Comparison of ENCODE assay signal across 8 cellular contexts in genomic region chr1:234998174-234998741, GRCh38.
DNase-seq lines count a peak whose midpoint lies in the region; TF ChIP-seq lines count a peak whose summit lies in the region.

No MANE protein-coding gene starts in this region.

- TF ChIP-seq CTCF in liver (IDR thresholded peaks at IDR 0.05; ENCODE audit: low read depth, low read length, missing input control) = no peak

- DNase-seq in LHCN-M2 (ENCODE audit: low read depth) (peak; percentile 60), 8988T (no peak), NCI-H1436 treated with DMSO at 0.1 percent for 48 hours (lab: John Stamatoyannopoulos, UW) (no peak), amniotic stem cell (lab: John Stamatoyannopoulos, UW) (no peak)
- DNase-seq in effector memory CD4-positive, alpha-beta T cell = no peak

- 81% methylated on average over 13 of the region's 13 CpGs for WGBS in liver

- no peak overlapping the region for H3K4me3 ChIP-seq in liver (ENCODE audit: low read depth in 1 of 3, low read length in 3 of 3)
- H3K4me3 ChIP-seq in effector memory CD4-positive, alpha-beta T cell (ENCODE audit: insufficient read depth, low read depth, low read length, poor library complexity, severe bottlenecking) = no peak overlapping the region

- no peak for TF ChIP-seq RAD21 in liver (IDR thresholded peaks at IDR 0.05)

- no peaks in the 10 kb centered on the region for H3K9me3 ChIP-seq in liver (ENCODE audit: control insufficient read depth in 4 of 4, low read length in 3 of 4)
- no peaks in the 10 kb centered on the region for H3K9me3 ChIP-seq in effector memory CD4-positive, alpha-beta T cell (ENCODE audit: control insufficient read depth, low read length)

- peaks cover 5 to 15% (median 11%) of the 10 kb centered on the region in 4 donors for H3K4me1 ChIP-seq in liver (ENCODE audit: control insufficient read depth in 4 of 4, insufficient read depth in 4 of 4, low read length in 3 of 4)
- H3K4me1 ChIP-seq in effector memory CD4-positive, alpha-beta T cell (ENCODE audit: control insufficient read depth, insufficient read depth, low read length, poor library complexity, severe bottlenecking) = no peaks in the 10 kb centered on the region

- peak overlapping the region; percentile 50 to 95 for H3K9ac ChIP-seq in liver (ENCODE audit: low read depth in 1 of 2, low read length in 2 of 2)

- H3K27me3 ChIP-seq in liver (ENCODE audit: control insufficient read depth in 4 of 4, insufficient read depth in 4 of 4, low read length in 3 of 4) = no peaks in the 10 kb centered on the region
- H3K27me3 ChIP-seq in effector memory CD4-positive, alpha-beta T cell (replicated peaks; ENCODE audit: control insufficient read depth, insufficient read depth, low read length, poor library complexity, severe bottlenecking) = no peaks in the 10 kb centered on the region

- H3K36me3 ChIP-seq in liver (ENCODE audit: control insufficient read depth in 4 of 4, insufficient read depth in 3 of 4, low read depth in 1 of 4, low read length in 3 of 4) = no peaks in the 10 kb centered on the region
- no peaks in the 10 kb centered on the region for H3K36me3 ChIP-seq in effector memory CD4-positive, alpha-beta T cell (ENCODE audit: control insufficient read depth, insufficient read depth, low read length)

- H3K27ac ChIP-seq in cingulate gyrus (ENCODE audit: low read depth, low read length) (peak overlapping the region; percentile 90), liver (ENCODE audit: low read depth in 1 of 2, low read length in 2 of 2) (peak overlapping the region; percentile 83 to 95), temporal lobe (ENCODE audit: low read depth, low read length) (peak overlapping the region; percentile 91)
- H3K27ac ChIP-seq in effector memory CD4-positive, alpha-beta T cell (ENCODE audit: insufficient read depth, low read length, poor library complexity, severe bottlenecking) = no peak overlapping the region

TF ChIP-seq in liver, 16 proteins besides CTCF, POLR2A, EP300 and RAD21:
- TF ChIP-seq NR2F2 (IDR thresholded peaks at IDR 0.05) (peak; percentile 70), TAF1 (conservative IDR thresholded peaks at IDR 0.05) (no peak)
- TF ChIP-seq, protein P1, sequence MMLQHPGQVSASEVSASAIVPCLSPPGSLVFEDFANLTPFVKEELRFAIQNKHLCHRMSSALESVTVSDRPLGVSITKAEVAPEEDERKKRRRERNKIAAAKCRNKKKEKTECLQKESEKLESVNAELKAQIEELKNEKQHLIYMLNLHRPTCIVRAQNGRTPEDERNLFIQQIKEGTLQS (IDR thresholded peaks at IDR 0.05) = no peak
